In the genomic region with DNA sequence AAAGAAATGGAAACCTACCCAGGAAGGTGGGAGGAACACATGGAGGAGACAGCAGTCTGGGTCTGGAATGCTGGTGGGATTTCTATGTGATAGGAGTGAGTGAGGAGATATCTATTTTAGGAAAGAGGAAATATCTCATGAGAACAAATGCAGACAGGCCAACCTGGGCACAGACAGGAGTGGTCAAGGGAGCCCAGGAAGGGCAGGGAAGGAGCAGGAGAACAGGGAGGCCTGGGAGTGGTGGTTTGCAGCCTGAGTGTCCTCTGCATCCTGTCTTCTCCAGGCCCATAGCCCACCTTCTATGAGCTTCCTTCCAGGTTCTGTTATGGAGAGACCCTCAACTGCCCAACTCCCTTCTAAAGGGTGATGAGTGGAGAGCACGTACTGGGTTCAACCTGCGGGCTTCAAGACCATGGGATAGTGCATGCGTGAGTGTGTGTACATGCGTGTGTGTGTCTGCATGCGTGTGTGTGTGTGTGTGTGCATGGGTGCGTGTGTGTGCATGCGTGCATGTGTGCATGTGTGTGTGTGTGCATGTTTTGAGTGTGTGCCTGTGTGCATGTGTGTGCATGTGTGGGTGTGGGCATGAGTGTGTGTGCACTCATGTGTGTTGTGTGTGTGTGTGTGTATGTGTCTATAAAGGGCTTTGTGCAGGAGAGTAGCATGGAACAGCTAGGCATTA, we compare ENCODE assay signal across 20 cellular contexts.
DNase-seq lines count a peak whose midpoint lies in the region; ATAC-seq, FAIRE-seq and TF ChIP-seq lines count a peak whose summit lies in the region.
"Had no signal": no experiment of that assay in that cellular context is flagged by ENCODE, and none has a peak within 500 bp of the region (broad histone marks: within the 10 kb centered on the region; RNA-seq: fewer than 3 reads in every experiment).

No MANE protein-coding gene starts in this region.

- no CpG with 5 or more reads among the region's 7 CpGs for WGBS in neuronal stem cell (ENCODE audit: extremely low coverage in 2 of 2, insufficient read length in 2 of 2, insufficient replicate concordance in 1 of 2), 2 donors

- H3K27me3 ChIP-seq in bronchial epithelial cell (ENCODE audit: control insufficient read depth, insufficient read depth, low read length), result no peaks in the 10 kb centered on the region
- no peaks in the 10 kb centered on the region for H3K27me3 ChIP-seq in neuronal stem cell (ENCODE audit: control insufficient read depth in 3 of 3, insufficient read depth in 3 of 3, low read depth in 1 of 3, low read length in 3 of 3)
- H3K27me3 ChIP-seq: BE2C had no signal

- CTCF ChIA-PET in HEK293 (lab: Yijun Ruan, JAX), result interaction anchor here (0.6 kb wide), 2 partner anchors 34 to 167 kb away, joined by 3 to 4 read pairs; no protein-coding TSS in a partner anchor

- H3K23ac ChIP-seq in neuronal stem cell (ENCODE audit: low read depth, low read length, poor library complexity), result no peak overlapping the region

- no peak overlapping the region for H2AFZ ChIP-seq in neuronal stem cell (ENCODE audit: low read length)

- no peaks in the 10 kb centered on the region for H3K27me3 Mint-ChIP-seq in type B pancreatic cell
- H3K27me3 Mint-ChIP-seq: CD4-positive, CD25-positive, alpha-beta regulatory T cell had no signal

- H3K36me3 Mint-ChIP-seq in stimulated activated effector memory CD8-positive, alpha-beta T cell treated with anti-CD3 and anti-CD28 coated beads, Interleukin-12 subunit alpha, Interleukin-12 subunit beta, amount 100 ng/mL, for 72 hours, result no peaks in the 10 kb centered on the region
- H3K36me3 Mint-ChIP-seq in type B pancreatic cell, result no peaks in the 10 kb centered on the region
- H3K36me3 Mint-ChIP-seq: CD4-positive, CD25-positive, alpha-beta regulatory T cell; CD8-positive, alpha-beta memory T cell had no signal

- peak overlapping the region; percentile 6 for H3K18ac ChIP-seq in neuronal stem cell (ENCODE audit: low read length)

- H2AK5ac ChIP-seq in neuronal stem cell (ENCODE audit: low read depth, low read length), result no peak overlapping the region

- H2BK120ac ChIP-seq in neuronal stem cell (ENCODE audit: low read depth, low read length), result no peak overlapping the region

- H3K14ac ChIP-seq in neuronal stem cell (ENCODE audit: low read length), result no peak overlapping the region

- H2BK5ac ChIP-seq in neuronal stem cell (ENCODE audit: low read length), result no peak overlapping the region

- no peaks in the 10 kb centered on the region for H3K4me1 Mint-ChIP-seq in stimulated activated effector memory CD8-positive, alpha-beta T cell treated with anti-CD3 and anti-CD28 coated beads, Interleukin-12 subunit alpha, Interleukin-12 subunit beta, amount 100 ng/mL, for 72 hours
- H3K4me1 Mint-ChIP-seq in type B pancreatic cell (ENCODE audit: unreplicated experiment), result peaks cover 32% of the 10 kb centered on the region
- H3K4me1 Mint-ChIP-seq: CD4-positive, CD25-positive, alpha-beta regulatory T cell; CD8-positive, alpha-beta memory T cell had no signal

- DNase-seq in bronchial epithelial cell (ENCODE audit: low read depth) (no peak), neuronal stem cell (ENCODE audit: low spot score) (no peak), type B pancreatic cell (ENCODE audit: extremely low spot score, unreplicated experiment) (no peak), NCI-H2196 (lab: John Stamatoyannopoulos, UW; ENCODE audit: unreplicated experiment) (no peak)
- DNase-seq in stimulated activated effector memory CD8-positive, alpha-beta T cell treated with anti-CD3 and anti-CD28 coated beads, Interleukin-12 subunit alpha, Interleukin-12 subunit beta, amount 100 ng/mL, for 72 hours (ENCODE audit: low spot score in 2 of 2), result peak in 1 of 2 donors; percentile 18
- no peak for DNase-seq in activated CD4-positive, alpha-beta T cell treated with anti-CD3 and anti-CD28 coated beads, Interleukin-2, amount 50 U/mL, for 48 hours
- DNase-seq: BE2C; C1 segment of cervical spinal cord; CD4-positive, CD25-positive, alpha-beta regulatory T cell; CD8-positive, alpha-beta memory T cell; COR-L47; DMS 273 treated with DMSO at 0.1 percent for 48 hours; DMS53; DND-41; EL; GOT3; H7 had no signal

- POLR2A ChIA-PET in HEK293 (lab: Yijun Ruan, JAX), result no interaction called here

- H3K9me3 ChIP-seq in HEK293 (ENCODE audit: control insufficient read depth, insufficient read depth, low read depth, low read length) (no peaks in the 10 kb centered on the region), neuronal stem cell (replicated peaks in 1 of 2; ENCODE audit: control insufficient read depth in 2 of 2, insufficient read depth in 1 of 2, low read depth in 1 of 2, low read length in 2 of 2) (no peaks in the 10 kb centered on the region)
- H3K9me3 ChIP-seq: BE2C had no signal

- no peak for TF ChIP-seq CTCF in HEK293 (tag by site-specific recombination; IDR thresholded peaks at IDR 0.05)
- TF ChIP-seq CTCF in bronchial epithelial cell (IDR thresholded peaks at IDR 0.05; ENCODE audit: insufficient read depth, low read length, severe bottlenecking), result no peak
- TF ChIP-seq CTCF in type B pancreatic cell (conservative IDR thresholded peaks at IDR 0.05), result no peak

- ATAC-seq in stimulated activated effector memory CD8-positive, alpha-beta T cell treated with anti-CD3 and anti-CD28 coated beads, Interleukin-12 subunit alpha, Interleukin-12 subunit beta, amount 100 ng/mL, for 72 hours, result peak; percentile 19
- ATAC-seq in GM18519 (IDR thresholded peaks at IDR 0.05; ENCODE audit: low FRiP score, unreplicated experiment), result no peak
- ATAC-seq: GM12878 had no signal

- H3K4me3 ChIP-seq in HEK293 (ENCODE audit: low read depth, low read length) (no peak overlapping the region), bronchial epithelial cell (ENCODE audit: low read depth, low read length) (no peak overlapping the region), neuronal stem cell (ENCODE audit: low read length in 2 of 2) (peak overlapping the region in 1 of 2 donors; percentile 27)
- H3K4me3 ChIP-seq: GM12878 had no signal

- H3K36me3 ChIP-seq in HEK293 (ENCODE audit: control insufficient read depth in 2 of 2, insufficient read depth in 1 of 2, low read length in 2 of 2), result no peaks in the 10 kb centered on the region
- no peaks in the 10 kb centered on the region for H3K36me3 ChIP-seq in bronchial epithelial cell (ENCODE audit: control insufficient read depth, insufficient read depth, low read length)
- no peaks in the 10 kb centered on the region for H3K36me3 ChIP-seq in neuronal stem cell (replicated peaks in 1 of 2; ENCODE audit: control insufficient read depth in 2 of 2, insufficient read depth in 2 of 2, low read length in 2 of 2)
- H3K36me3 ChIP-seq: BE2C had no signal

- no peaks in the 10 kb centered on the region for H3K79me1 ChIP-seq in neuronal stem cell (ENCODE audit: low read depth, low read length)

- H4K8ac ChIP-seq in neuronal stem cell (ENCODE audit: low read depth, low read length), result no peak overlapping the region

- no peak overlapping the region for H3K27ac Mint-ChIP-seq in stimulated activated effector memory CD8-positive, alpha-beta T cell treated with anti-CD3 and anti-CD28 coated beads, Interleukin-12 subunit alpha, Interleukin-12 subunit beta, amount 100 ng/mL, for 72 hours
- H3K27ac Mint-ChIP-seq in type B pancreatic cell, result no peak overlapping the region
- H3K27ac Mint-ChIP-seq: CD4-positive, CD25-positive, alpha-beta regulatory T cell had no signal

- no peak overlapping the region for H3K4me3 Mint-ChIP-seq in stimulated activated effector memory CD8-positive, alpha-beta T cell treated with anti-CD3 and anti-CD28 coated beads, Interleukin-12 subunit alpha, Interleukin-12 subunit beta, amount 100 ng/mL, for 72 hours
- no peak overlapping the region for H3K4me3 Mint-ChIP-seq in type B pancreatic cell
- H3K4me3 Mint-ChIP-seq: CD4-positive, CD25-positive, alpha-beta regulatory T cell; CD8-positive, alpha-beta memory T cell had no signal

- H3K27ac ChIP-seq in HEK293 (ENCODE audit: extremely low read depth, low read depth, low read length) (no peak overlapping the region), neuronal stem cell (replicated peaks; ENCODE audit: low read length) (no peak overlapping the region)

- H2BK12ac ChIP-seq in neuronal stem cell (ENCODE audit: low read length), result no peak overlapping the region

- no peak overlapping the region for H4K91ac ChIP-seq in neuronal stem cell (ENCODE audit: low read depth, low read length, poor library complexity)

- FAIRE-seq in bronchial epithelial cell (lab: Jason Lieb, UNC), result peak; percentile 13
- FAIRE-seq: GM12878 had no signal

- no peak overlapping the region for H3K4ac ChIP-seq in neuronal stem cell (ENCODE audit: low read length)

- H3K9me3 Mint-ChIP-seq in stimulated activated effector memory CD8-positive, alpha-beta T cell treated with anti-CD3 and anti-CD28 coated beads, Interleukin-12 subunit alpha, Interleukin-12 subunit beta, amount 100 ng/mL, for 72 hours, result no peaks in the 10 kb centered on the region
- H3K9me3 Mint-ChIP-seq in type B pancreatic cell, result no peaks in the 10 kb centered on the region

- H3K4me2 ChIP-seq in neuronal stem cell (ENCODE audit: insufficient read depth, low read length, poor library complexity, severe bottlenecking), result no peak overlapping the region

- H3K4me1 ChIP-seq in HEK293 (ENCODE audit: control insufficient read depth, insufficient read depth, low read length), result no peaks in the 10 kb centered on the region
- peaks cover 0 to 4% of the 10 kb centered on the region in 2 donors for H3K4me1 ChIP-seq in neuronal stem cell (ENCODE audit: control insufficient read depth in 2 of 2, insufficient read depth in 1 of 2, low read depth in 1 of 2, low read length in 2 of 2)
- H3K4me1 ChIP-seq: BE2C had no signal

- H2BK15ac ChIP-seq in neuronal stem cell (ENCODE audit: low read length), result no peak overlapping the region

- H3K9ac ChIP-seq in neuronal stem cell (ENCODE audit: low read depth, low read length, poor library complexity), result no peak overlapping the region

TF ChIP-seq in HEK293, 187 proteins besides CTCF, POLR2A, EP300 and RAD21:
- TF ChIP-seq ZBTB7A (tag by site-specific recombination; IDR thresholded peaks at IDR 0.05; ENCODE audit: low read depth), result no peak
- TF ChIP-seq, protein P1, sequence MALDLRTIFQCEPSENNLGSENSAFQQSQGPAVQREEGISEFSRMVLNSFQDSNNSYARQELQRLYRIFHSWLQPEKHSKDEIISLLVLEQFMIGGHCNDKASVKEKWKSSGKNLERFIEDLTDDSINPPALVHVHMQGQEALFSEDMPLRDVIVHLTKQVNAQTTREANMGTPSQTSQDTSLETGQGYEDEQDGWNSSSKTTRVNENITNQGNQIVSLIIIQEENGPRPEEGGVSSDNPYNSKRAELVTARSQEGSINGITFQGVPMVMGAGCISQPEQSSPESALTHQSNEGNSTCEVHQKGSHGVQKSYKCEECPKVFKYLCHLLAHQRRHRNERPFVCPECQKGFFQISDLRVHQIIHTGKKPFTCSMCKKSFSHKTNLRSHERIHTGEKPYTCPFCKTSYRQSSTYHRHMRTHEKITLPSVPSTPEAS (tag by site-specific recombination; IDR thresholded peaks at IDR 0.05), result peak; percentile 98
